In the genomic region with DNA sequence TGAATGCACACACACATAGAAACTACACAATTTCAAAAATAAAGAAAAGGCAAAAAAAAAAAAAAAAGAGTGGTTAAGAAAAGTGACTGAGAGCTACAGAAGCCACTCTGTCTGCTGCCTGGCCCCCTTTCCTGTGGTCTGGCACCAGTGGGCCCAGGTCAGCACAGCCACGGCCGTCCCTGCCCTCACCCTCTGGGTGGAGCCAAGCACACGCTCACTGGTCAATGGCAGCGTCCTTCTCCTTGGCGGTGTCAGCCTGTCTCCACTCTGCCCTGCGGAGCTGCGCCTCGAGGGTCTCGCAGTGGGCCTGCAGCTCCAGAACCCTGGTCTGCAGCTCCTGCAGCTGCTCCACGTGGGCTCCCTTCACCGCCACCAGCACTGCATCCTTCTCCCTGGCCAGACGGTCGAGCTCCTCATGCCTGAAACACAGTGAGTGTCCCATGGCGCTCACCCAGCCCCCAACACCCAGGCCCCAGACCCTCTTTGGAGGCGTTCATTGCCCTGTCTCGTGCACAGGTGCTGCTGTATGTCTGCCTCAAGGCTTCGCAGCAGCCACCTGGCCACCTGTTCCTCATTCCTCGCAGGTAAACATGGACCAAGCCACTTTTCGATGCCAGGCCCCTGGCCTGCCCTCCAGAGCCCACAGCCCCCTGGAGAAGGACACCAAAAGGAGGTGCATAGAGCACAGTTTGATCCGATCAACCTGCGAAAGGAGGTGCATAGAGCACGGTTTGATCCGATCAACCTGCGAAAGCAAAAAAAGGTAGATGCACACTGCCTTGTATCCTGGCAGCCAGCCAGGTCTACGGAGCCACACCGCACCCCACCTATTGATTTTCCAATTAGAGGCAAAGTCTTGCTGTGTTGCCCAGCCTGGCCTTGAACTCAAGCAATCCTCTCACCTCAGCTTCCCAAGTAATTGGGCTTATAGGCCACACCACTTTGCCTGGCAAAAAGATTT, we compare ENCODE assay signal across 14 cellular contexts.
"Had no signal": no experiment of that assay in that cellular context is flagged by ENCODE, and none has a peak within 500 bp of the region (broad histone marks: within the 10 kb centered on the region; RNA-seq: fewer than 3 reads in every experiment).

No MANE protein-coding gene starts in this region.

- DNase-seq: activated CD4-positive, alpha-beta T cell treated with anti-CD3 and anti-CD28 coated beads, Interleukin-2, amount 50 U/mL, for 4 hours; activated effector memory CD4-positive, alpha-beta T cell treated with Interleukin-2 at 50 U/mL for 16 hours; activated T-cell treated with anti-CD3 and anti-CD28 coated beads, Interleukin-2, amount 50 U/mL, for 24 hours; brain microvascular endothelial cell; cerebellar nuclear complex; esophagus squamous epithelium; foreskin fibroblast had no signal

- H3K4me1 Mint-ChIP-seq: stimulated activated effector memory CD8-positive, alpha-beta T cell treated with anti-CD3 and anti-CD28 coated beads, Interleukin-12 subunit alpha, Interleukin-12 subunit beta, amount 100 ng/mL, for 72 hours had no signal

- H3K9me3 Mint-ChIP-seq: activated naive CD4-positive, alpha-beta T cell treated with anti-CD3 and anti-CD28 coated beads, Interleukin-2, amount 50 U/mL, for 72 hours; activated T-cell treated with anti-CD3 and anti-CD28 coated beads, Interleukin-2, amount 50 U/mL, for 24 hours; naive thymus-derived CD4-positive, alpha-beta T cell; stimulated activated effector memory CD8-positive, alpha-beta T cell treated with anti-CD3 and anti-CD28 coated beads, Interleukin-12 subunit alpha, Interleukin-12 subunit beta, amount 100 ng/mL, for 72 hours; T-helper 2 cell treated with Interferon-gamma antibody and Interleukin-4, amounts not matched to agents 5 μg/mL and 100 μg/mL, for 36 hours had no signal

- H3K27ac Mint-ChIP-seq: activated naive CD4-positive, alpha-beta T cell treated with anti-CD3 and anti-CD28 coated beads, Interleukin-2, amount 50 U/mL, for 72 hours; activated T-cell treated with anti-CD3 and anti-CD28 coated beads, Interleukin-2, amount 50 U/mL, for 24 hours; naive thymus-derived CD4-positive, alpha-beta T cell; stimulated activated effector memory CD8-positive, alpha-beta T cell treated with anti-CD3 and anti-CD28 coated beads, Interleukin-12 subunit alpha, Interleukin-12 subunit beta, amount 100 ng/mL, for 72 hours; T-helper 2 cell treated with Interferon-gamma antibody and Interleukin-4, amounts not matched to agents 5 μg/mL and 100 μg/mL, for 36 hours had no signal

- H3K4me2 ChIP-seq: smooth muscle cell had no signal

- H3K27me3 ChIP-seq: brain microvascular endothelial cell, esophagus squamous epithelium, right atrium auricular region, tibial nerve had no signal

- H3K4me3 ChIP-seq: esophagus squamous epithelium, right atrium auricular region, smooth muscle cell, tibial nerve had no signal

- H3K4me1 ChIP-seq: esophagus squamous epithelium, right atrium auricular region, tibial nerve had no signal

- H3K9me3 ChIP-seq: esophagus squamous epithelium, right atrium auricular region, tibial nerve had no signal

- ATAC-seq: activated naive CD4-positive, alpha-beta T cell treated with anti-CD3 and anti-CD28 coated beads, Interleukin-2, amount 50 U/mL, for 72 hours; naive thymus-derived CD4-positive, alpha-beta T cell; stimulated activated effector memory CD8-positive, alpha-beta T cell treated with anti-CD3 and anti-CD28 coated beads, Interleukin-12 subunit alpha, Interleukin-12 subunit beta, amount 100 ng/mL, for 72 hours had no signal

- H3K4me3 Mint-ChIP-seq: activated T-cell treated with anti-CD3 and anti-CD28 coated beads, Interleukin-2, amount 50 U/mL, for 24 hours; naive thymus-derived CD4-positive, alpha-beta T cell; stimulated activated effector memory CD8-positive, alpha-beta T cell treated with anti-CD3 and anti-CD28 coated beads, Interleukin-12 subunit alpha, Interleukin-12 subunit beta, amount 100 ng/mL, for 72 hours; T-helper 2 cell treated with Interferon-gamma antibody and Interleukin-4, amounts not matched to agents 5 μg/mL and 100 μg/mL, for 36 hours had no signal

- H3K36me3 Mint-ChIP-seq: activated naive CD4-positive, alpha-beta T cell treated with anti-CD3 and anti-CD28 coated beads, Interleukin-2, amount 50 U/mL, for 72 hours had no signal

- H3K27ac ChIP-seq: brain microvascular endothelial cell, esophagus squamous epithelium, right atrium auricular region, tibial nerve had no signal

- H3K27me3 Mint-ChIP-seq: activated T-cell treated with anti-CD3 and anti-CD28 coated beads, Interleukin-2, amount 50 U/mL, for 24 hours; naive thymus-derived CD4-positive, alpha-beta T cell had no signal
